In genomic region chr22:19285831-19286230, GRCh38 we compare ENCODE assay signal across 1 cellular context.
TF ChIP-seq lines count a peak whose summit lies in the region.

No MANE protein-coding gene starts in this region.

TF ChIP-seq in A549, 52 proteins besides CTCF, POLR2A, EP300 and RAD21 (continued from another document):
- TF ChIP-seq, protein P1, sequence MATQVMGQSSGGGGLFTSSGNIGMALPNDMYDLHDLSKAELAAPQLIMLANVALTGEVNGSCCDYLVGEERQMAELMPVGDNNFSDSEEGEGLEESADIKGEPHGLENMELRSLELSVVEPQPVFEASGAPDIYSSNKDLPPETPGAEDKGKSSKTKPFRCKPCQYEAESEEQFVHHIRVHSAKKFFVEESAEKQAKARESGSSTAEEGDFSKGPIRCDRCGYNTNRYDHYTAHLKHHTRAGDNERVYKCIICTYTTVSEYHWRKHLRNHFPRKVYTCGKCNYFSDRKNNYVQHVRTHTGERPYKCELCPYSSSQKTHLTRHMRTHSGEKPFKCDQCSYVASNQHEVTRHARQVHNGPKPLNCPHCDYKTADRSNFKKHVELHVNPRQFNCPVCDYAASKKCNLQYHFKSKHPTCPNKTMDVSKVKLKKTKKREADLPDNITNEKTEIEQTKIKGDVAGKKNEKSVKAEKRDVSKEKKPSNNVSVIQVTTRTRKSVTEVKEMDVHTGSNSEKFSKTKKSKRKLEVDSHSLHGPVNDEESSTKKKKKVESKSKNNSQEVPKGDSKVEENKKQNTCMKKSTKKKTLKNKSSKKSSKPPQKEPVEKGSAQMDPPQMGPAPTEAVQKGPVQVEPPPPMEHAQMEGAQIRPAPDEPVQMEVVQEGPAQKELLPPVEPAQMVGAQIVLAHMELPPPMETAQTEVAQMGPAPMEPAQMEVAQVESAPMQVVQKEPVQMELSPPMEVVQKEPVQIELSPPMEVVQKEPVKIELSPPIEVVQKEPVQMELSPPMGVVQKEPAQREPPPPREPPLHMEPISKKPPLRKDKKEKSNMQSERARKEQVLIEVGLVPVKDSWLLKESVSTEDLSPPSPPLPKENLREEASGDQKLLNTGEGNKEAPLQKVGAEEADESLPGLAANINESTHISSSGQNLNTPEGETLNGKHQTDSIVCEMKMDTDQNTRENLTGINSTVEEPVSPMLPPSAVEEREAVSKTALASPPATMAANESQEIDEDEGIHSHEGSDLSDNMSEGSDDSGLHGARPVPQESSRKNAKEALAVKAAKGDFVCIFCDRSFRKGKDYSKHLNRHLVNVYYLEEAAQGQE (IDR thresholded peaks at IDR 0.05) = no peak
- TF ChIP-seq NR3C1 (IDR thresholded peaks at IDR 0.05) (no peak), POLR2AphosphoS2 (conservative IDR thresholded peaks at IDR 0.05; ENCODE audit: low read length) (no peak), HMGXB4 (CRISPR knock-in tag; IDR thresholded peaks at IDR 0.05; ENCODE audit: borderline replicate concordance) (no peak), MAZ (IDR thresholded peaks at IDR 0.05; ENCODE audit: borderline replicate concordance, low read depth, low read length) (no peak), MAFK (IDR thresholded peaks at IDR 0.05; ENCODE audit: partially characterized antibody) (no peak), CHD4 (IDR thresholded peaks at IDR 0.05; ENCODE audit: borderline replicate concordance) (no peak), BHLHE40 (IDR thresholded peaks at IDR 0.05; ENCODE audit: low read depth, low read length) (no peak), KDM5A (IDR thresholded peaks at IDR 0.05) (no peak)
- TF ChIP-seq, protein P2, sequence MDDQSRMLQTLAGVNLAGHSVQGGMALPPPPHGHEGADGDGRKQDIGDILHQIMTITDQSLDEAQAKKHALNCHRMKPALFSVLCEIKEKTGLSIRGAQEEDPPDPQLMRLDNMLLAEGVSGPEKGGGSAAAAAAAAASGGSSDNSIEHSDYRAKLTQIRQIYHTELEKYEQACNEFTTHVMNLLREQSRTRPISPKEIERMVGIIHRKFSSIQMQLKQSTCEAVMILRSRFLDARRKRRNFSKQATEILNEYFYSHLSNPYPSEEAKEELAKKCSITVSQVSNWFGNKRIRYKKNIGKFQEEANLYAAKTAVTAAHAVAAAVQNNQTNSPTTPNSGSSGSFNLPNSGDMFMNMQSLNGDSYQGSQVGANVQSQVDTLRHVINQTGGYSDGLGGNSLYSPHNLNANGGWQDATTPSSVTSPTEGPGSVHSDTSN (IDR thresholded peaks at IDR 0.05) = no peak
